1 cellular context compared by ENCODE assay signal in the genomic region with DNA sequence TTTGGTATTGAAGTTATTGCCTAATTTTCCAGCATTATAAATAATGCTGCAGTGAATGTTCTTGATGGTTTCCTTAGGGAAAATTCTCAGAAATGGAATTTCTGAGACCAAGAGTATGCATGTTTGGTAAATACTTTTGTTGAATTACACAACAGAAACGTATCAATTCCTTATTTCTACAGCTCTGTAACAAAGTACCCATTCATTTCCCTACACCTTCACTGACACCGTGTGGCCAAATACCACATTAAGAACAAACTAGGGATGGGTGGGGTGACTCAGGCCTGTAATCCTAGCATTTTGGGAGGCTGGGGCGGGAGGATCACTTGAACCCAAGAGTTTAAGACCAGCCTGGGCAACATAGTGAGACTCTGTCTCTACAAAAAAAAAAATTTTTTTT.
TF ChIP-seq lines count a peak whose summit lies in the region.

No MANE protein-coding gene starts in this region.

TF ChIP-seq in HepG2, 621 proteins besides CTCF, POLR2A, EP300 and RAD21:
- TF ChIP-seq MED8 (CRISPR knock-in tag; IDR thresholded peaks at IDR 0.05; ENCODE audit: insufficient replicate concordance) = no peak
- TF ChIP-seq STAG1 (CRISPR knock-in tag; IDR thresholded peaks at IDR 0.05) = peak; percentile 27; the same call in 1 of the 2 replicates
